ENCODE assay signal across 8 cellular contexts in genomic region chr20:32902456-32903420, GRCh38. TPM values are rescaled to one million over a fixed set of nuclear protein-coding genes. Genes with fewer than 3 reads are reported as not detected.
DNase-seq lines count a peak whose midpoint lies in the region; ATAC-seq lines count a peak whose summit lies in the region.

No MANE protein-coding gene starts in this region.

- DNase-seq in D341Med (ENCODE audit: low spot score) (peak; percentile 87), HuH-7.5 (ENCODE audit: low spot score) (peak; percentile 81), SK-N-DZ (ENCODE audit: low spot score) (peak; percentile 52), head of caudate nucleus (peak; percentile 62 to 91 (median 81)), retina (peak; percentile 68), cortex of kidney (lab: John Stamatoyannopoulos, UW) (no peak)
- DNase-seq in activated naive CD4-positive, alpha-beta T cell treated with Interleukin-2 at 50 U/mL for 16 hours: peak; percentile 69

- ATAC-seq in HG03378 (IDR thresholded peaks at IDR 0.05; ENCODE audit: unreplicated experiment): no peak

- intact Hi-C loops in head of caudate nucleus (cut with DNase I): loop anchor here (2.0 to 10.0 kb wide), 2 partner anchors 194 to 392 kb away; no protein-coding TSS in a partner anchor

RNA-seq across cellular contexts. Expression of gene EFCAB8, which starts 44.0 kb away (rescaled TPM):
- not detected in 2 replicates for polyA plus RNA-seq in SK-N-DZ (2014; cell fraction: cytosol; rRNA removed)
- 0.29 TPM in 1 of 2 replicates, not detected in the other for polyA plus RNA-seq in SK-N-DZ (2014; cell fraction: nucleus; rRNA removed)
